In genomic region chr13:43894438-43894837, GRCh38 we compare ENCODE assay signal across 12 cellular contexts. TPM values are rescaled to one million over a fixed set of nuclear protein-coding genes. Genes with fewer than 3 reads are reported as not detected.
DNase-seq lines count a peak whose midpoint lies in the region; ATAC-seq and TF ChIP-seq lines count a peak whose summit lies in the region.
"Had no signal": no experiment of that assay in that cellular context is flagged by ENCODE, and none has a peak within 500 bp of the region (broad histone marks: within the 10 kb centered on the region; RNA-seq: fewer than 3 reads in every experiment).

No MANE protein-coding gene starts in this region.

- no peaks in the 10 kb centered on the region for H3K9me3 ChIP-seq in CD4-positive, alpha-beta T cell (ENCODE audit: control insufficient read depth, low read length)
- H3K9me3 ChIP-seq in mammary epithelial cell (replicated peaks; ENCODE audit: insufficient read depth, low read length): no peaks in the 10 kb centered on the region
- no peaks in the 10 kb centered on the region for H3K9me3 ChIP-seq in naive thymus-derived CD4-positive, alpha-beta T cell (ENCODE audit: control insufficient read depth in 2 of 3, low read length in 3 of 3)
- H3K9me3 ChIP-seq: esophagus squamous epithelium had no signal

- no peak overlapping the region for H2AFZ ChIP-seq in mammary epithelial cell (ENCODE audit: low read depth, low read length)

- no peak overlapping the region for H3K4me2 ChIP-seq in mammary epithelial cell (ENCODE audit: insufficient read depth, low read depth, low read length)

- no peak for DNase-seq in CD4-positive, alpha-beta T cell
- DNase-seq in HFFc6: no peak
- DNase-seq in mammary epithelial cell: no peak
- no peak for DNase-seq in neural crest cell (ENCODE audit: low read depth, low spot score)
- DNase-seq in naive thymus-derived CD4-positive, alpha-beta T cell: no peak
- no peak for DNase-seq in activated CD4-positive, alpha-beta T cell treated with anti-CD3 and anti-CD28 coated beads, Interleukin-2, amount 50 U/mL, for 48 hours
- DNase-seq in nucleus accumbens (lab: John Stamatoyannopoulos, UW): no peak
- DNase-seq: activated CD4-positive, alpha-beta T cell treated with anti-CD3 and anti-CD28 coated beads, Interleukin-2, amount 10 ng/mL, durations not matched to agents 24 days and 14 days; esophagus squamous epithelium; T-helper 2 cell had no signal

- no peaks in the 10 kb centered on the region for H3K27me3 ChIP-seq in CD4-positive, alpha-beta T cell (ENCODE audit: control insufficient read depth, insufficient read depth, low read length)
- H3K27me3 ChIP-seq in mammary epithelial cell (ENCODE audit: insufficient read depth, low read length): no peaks in the 10 kb centered on the region
- no peaks in the 10 kb centered on the region for H3K27me3 ChIP-seq in naive thymus-derived CD4-positive, alpha-beta T cell (ENCODE audit: control insufficient read depth in 2 of 2, insufficient read depth in 2 of 2, low read length in 2 of 2)
- H3K27me3 ChIP-seq: esophagus squamous epithelium had no signal

- no peaks in the 10 kb centered on the region for H3K79me2 ChIP-seq in mammary epithelial cell (ENCODE audit: insufficient read depth, low read length)

- H3K9ac ChIP-seq in mammary epithelial cell (ENCODE audit: insufficient read depth, low read length): no peak overlapping the region

- intact Hi-C loops in CD4-positive, alpha-beta T cell (cut with DNase I, micrococcal nuclease): no loop called here
- intact Hi-C loops in mammary epithelial cell (cut with micrococcal nuclease): no loop called here
- intact Hi-C loops in naive thymus-derived CD4-positive, alpha-beta T cell (cut with micrococcal nuclease): no loop called here

- CTCF ChIA-PET in CD4-positive, alpha-beta T cell (lab: Charles Lee): interaction anchor here (0.6 kb wide), 1 partner anchor 16 kb away, joined by 3 read pairs; no protein-coding TSS in a partner anchor
- CTCF ChIA-PET in mammary epithelial cell (lab: Charles Lee; ENCODE audit: low non-redundant PET): interaction anchor here (0.6 to 1.1 kb wide), 2 partner anchors 14 to 355 kb away, joined by 3 to 5 read pairs; no protein-coding TSS in a partner anchor
- CTCF ChIA-PET in naive thymus-derived CD4-positive, alpha-beta T cell (lab: Charles Lee): interaction anchor here (0.7 to 1.1 kb wide), 2 partner anchors 11 to 919 kb away, joined by 3 to 4 read pairs; no protein-coding TSS in a partner anchor

- no peak for ATAC-seq in CD4-positive, alpha-beta T cell (ENCODE audit: poor library complexity)
- ATAC-seq in naive thymus-derived CD4-positive, alpha-beta T cell: no peak

- peak; percentile 14 for TF ChIP-seq CTCF in CD4-positive, alpha-beta T cell (IDR thresholded peaks at IDR 0.05)
- TF ChIP-seq CTCF in HFFc6 (IDR thresholded peaks at IDR 0.05) (peak; percentile 76), mammary epithelial cell (conservative IDR thresholded peaks at IDR 0.05 in 1 of 2, IDR thresholded peaks at IDR 0.05 in 1 of 2; ENCODE audit: extremely low read depth in 1 of 2, insufficient read depth in 1 of 2, low read depth in 1 of 2, low read length in 2 of 2) (peak; percentile 31 to 33), neural crest cell (conservative IDR thresholded peaks at IDR 0.05) (peak; percentile 55)

- H3K27ac ChIP-seq in CD4-positive, alpha-beta T cell (ENCODE audit: low read depth, low read length): no peak overlapping the region
- H3K27ac ChIP-seq in mammary epithelial cell (ENCODE audit: insufficient read depth, low read depth, low read length): no peak overlapping the region
- no peak overlapping the region for H3K27ac ChIP-seq in naive thymus-derived CD4-positive, alpha-beta T cell (ENCODE audit: low read depth, low read length)
- H3K27ac ChIP-seq: esophagus squamous epithelium had no signal

- H3K36me3 ChIP-seq in mammary epithelial cell (ENCODE audit: insufficient read depth, low read length): peaks cover 8% of the 10 kb centered on the region
- no peaks in the 10 kb centered on the region for H3K36me3 ChIP-seq in naive thymus-derived CD4-positive, alpha-beta T cell (ENCODE audit: control insufficient read depth in 2 of 3, insufficient read depth in 3 of 3, low read length in 3 of 3)

- no peaks in the 10 kb centered on the region for H3K27me3 Mint-ChIP-seq in CD4-positive, alpha-beta T cell
- H3K27me3 Mint-ChIP-seq in HFFc6 (ENCODE audit: insufficient read depth): peaks cover 2% of the 10 kb centered on the region; the same call in 1 of the 2 replicates
- H3K27me3 Mint-ChIP-seq in neural crest cell (ENCODE audit: low read depth): no peaks in the 10 kb centered on the region
- peaks cover 0 to 27% (median 5%) of the 10 kb centered on the region in 5 donors for H3K27me3 Mint-ChIP-seq in naive thymus-derived CD4-positive, alpha-beta T cell

- H3K27ac Mint-ChIP-seq in CD4-positive, alpha-beta T cell: no peak overlapping the region
- H3K27ac Mint-ChIP-seq in HFFc6 (no peak overlapping the region), neural crest cell (ENCODE audit: unreplicated experiment) (no peak overlapping the region)
- no peak overlapping the region for H3K27ac Mint-ChIP-seq in naive thymus-derived CD4-positive, alpha-beta T cell
- H3K27ac Mint-ChIP-seq: activated CD4-positive, alpha-beta T cell treated with anti-CD3 and anti-CD28 coated beads, Interleukin-2, amount 10 ng/mL, durations not matched to agents 24 days and 14 days; activated T-helper 2 cell treated with anti-CD3 and anti-CD28 coated beads, Interferon-gamma antibody, Interleukin-2, Interleukin-4, amounts not matched to agents 10 μg/mL and 5 μg/mL and 100 μg/mL, durations not matched to agents 14 hours and 24 hours and 36 hours; brain had no signal

- no peaks in the 10 kb centered on the region for H3K9me3 Mint-ChIP-seq in CD4-positive, alpha-beta T cell
- no peaks in the 10 kb centered on the region for H3K9me3 Mint-ChIP-seq in HFFc6
- peaks cover 2% of the 10 kb centered on the region for H3K9me3 Mint-ChIP-seq in neural crest cell
- no peaks in the 10 kb centered on the region for H3K9me3 Mint-ChIP-seq in naive thymus-derived CD4-positive, alpha-beta T cell
- H3K9me3 Mint-ChIP-seq: activated CD4-positive, alpha-beta T cell treated with anti-CD3 and anti-CD28 coated beads, Interleukin-2, amount 10 ng/mL, durations not matched to agents 24 days and 14 days; activated T-helper 2 cell treated with anti-CD3 and anti-CD28 coated beads, Interferon-gamma antibody, Interleukin-2, Interleukin-4, amounts not matched to agents 10 μg/mL and 5 μg/mL and 100 μg/mL, durations not matched to agents 14 hours and 24 hours and 36 hours; brain had no signal

- no peaks in the 10 kb centered on the region for H3K36me3 Mint-ChIP-seq in CD4-positive, alpha-beta T cell (ENCODE audit: low read depth)
- H3K36me3 Mint-ChIP-seq in HFFc6 (ENCODE audit: low read depth) (no peaks in the 10 kb centered on the region; the same call in 1 of the 2 replicates), neural crest cell (ENCODE audit: low read depth) (no peaks in the 10 kb centered on the region)
- no peaks in the 10 kb centered on the region for H3K36me3 Mint-ChIP-seq in naive thymus-derived CD4-positive, alpha-beta T cell
- H3K36me3 Mint-ChIP-seq: brain had no signal

- no peaks in the 10 kb centered on the region for H3K4me1 ChIP-seq in mammary epithelial cell (ENCODE audit: insufficient read depth, low read length)
- H3K4me1 ChIP-seq in naive thymus-derived CD4-positive, alpha-beta T cell (ENCODE audit: control insufficient read depth in 2 of 2, insufficient read depth in 2 of 2, low read length in 2 of 2): no peaks in the 10 kb centered on the region

- H3K4me3 Mint-ChIP-seq in CD4-positive, alpha-beta T cell: no peak overlapping the region
- H3K4me3 Mint-ChIP-seq in HFFc6 (no peak overlapping the region), neural crest cell (no peak overlapping the region)
- no peak overlapping the region for H3K4me3 Mint-ChIP-seq in naive thymus-derived CD4-positive, alpha-beta T cell
- H3K4me3 Mint-ChIP-seq: activated CD4-positive, alpha-beta T cell treated with anti-CD3 and anti-CD28 coated beads, Interleukin-2, amount 10 ng/mL, durations not matched to agents 24 days and 14 days; brain had no signal

- in situ Hi-C loops in mammary epithelial cell (cut with MboI; ENCODE audit: low sequenced_read_pairs in 2 of 2): no loop called here

- H4K20me1 ChIP-seq in mammary epithelial cell (ENCODE audit: insufficient read depth, low read length): no peaks in the 10 kb centered on the region

- POLR2A ChIA-PET in CD4-positive, alpha-beta T cell (lab: Charles Lee): no interaction called here
- POLR2A ChIA-PET in naive thymus-derived CD4-positive, alpha-beta T cell (lab: Charles Lee): no interaction called here

- dilution Hi-C loops in mammary epithelial cell (cut with HindIII; ENCODE audit: low sequenced_read_pairs): no loop called here

- no peak overlapping the region for H3K4me3 ChIP-seq in mammary epithelial cell (replicated peaks in 1 of 3; ENCODE audit: insufficient read depth in 1 of 3, low read depth in 2 of 3, low read length in 3 of 3)
- no peak overlapping the region for H3K4me3 ChIP-seq in naive thymus-derived CD4-positive, alpha-beta T cell (ENCODE audit: low read length)
- H3K4me3 ChIP-seq: esophagus squamous epithelium had no signal

- H3K4me1 Mint-ChIP-seq in CD4-positive, alpha-beta T cell (ENCODE audit: low read depth): no peaks in the 10 kb centered on the region
- H3K4me1 Mint-ChIP-seq in HFFc6 (ENCODE audit: low read depth) (peaks cover 7% of the 10 kb centered on the region; the same call in 1 of the 2 replicates), neural crest cell (no peaks in the 10 kb centered on the region)
- H3K4me1 Mint-ChIP-seq in naive thymus-derived CD4-positive, alpha-beta T cell: no peaks in the 10 kb centered on the region
- H3K4me1 Mint-ChIP-seq: activated CD4-positive, alpha-beta T cell treated with anti-CD3 and anti-CD28 coated beads, Interleukin-2, amount 10 ng/mL, durations not matched to agents 24 days and 14 days; brain had no signal

- no TSS peak for BruUV-seq in mammary epithelial cell (replicated peaks; lab: Mats Ljungman, UMichigan)

RNA-seq across cellular contexts. Expression of gene LACC1, which starts 14.7 kb away (rescaled TPM):
- under 1 TPM; 0.93 to 0.95 TPM for total RNA-seq in CD4-positive, alpha-beta T cell
- 1 to 10 TPM; 3.2 to 5.2 (median 3.5) TPM for total RNA-seq in HFFc6 (2021; fragmentation: NEBNext Ultra II Directional; extraction: Animal tissue kit (Norgen Biotek cat#: 25700))
- total RNA-seq in mammary epithelial cell: 10 to 100 TPM in 1 of 2 donors, 1 to 10 TPM in 1; 8.5 to 17.3 TPM
- 4.3 TPM for polyA plus RNA-seq in mammary epithelial cell
- polyA minus RNA-seq in mammary epithelial cell: 0.31 TPM
- 0.75 and 1.1 TPM in 2 replicates for total RNA-seq in neural crest cell
- total RNA-seq in naive thymus-derived CD4-positive, alpha-beta T cell: 1 to 10 TPM; 1.4 to 5.3 (median 2.8) TPM
- polyA plus RNA-seq in naive thymus-derived CD4-positive, alpha-beta T cell: under 1 TPM in 1 of 2 donors, not detected in 1; 0.65 TPM

RNA-seq across cellular contexts. Expression of gene CCDC122, which starts 14.9 kb away (rescaled TPM):
- under 1 TPM; 0.52 to 0.64 TPM for total RNA-seq in CD4-positive, alpha-beta T cell
- 1 to 10 TPM; 3.9 to 6.3 (median 5.2) TPM for total RNA-seq in HFFc6 (2021; fragmentation: NEBNext Ultra II Directional; extraction: Animal tissue kit (Norgen Biotek cat#: 25700))
- total RNA-seq in mammary epithelial cell (10 to 100 TPM in 1 of 2 donors, 1 to 10 TPM in 1; 6.7 to 12.1 TPM), neural crest cell (4.8 and 6.4 TPM in 2 replicates)
- 0.85 TPM for polyA plus RNA-seq in mammary epithelial cell
- 1.2 TPM for polyA minus RNA-seq in mammary epithelial cell
- total RNA-seq in naive thymus-derived CD4-positive, alpha-beta T cell: 1 to 10 TPM; 1.1 to 2.3 (median 1.4) TPM
- not detected for polyA plus RNA-seq in naive thymus-derived CD4-positive, alpha-beta T cell

Comparison
In these comparisons a context has a peak if more than half of its experiments do, and no peak if none do; other contexts are left out.
1. CTCF ChIP-seq: peak in every context shown above with its lines; median percentile 76 in HFFc6; 55 in neural crest cell; 32 in mammary epithelial cell; 14 in CD4-positive, alpha-beta T cell.